Comparison of ENCODE assay signal across 1 cellular context in genomic region chr5:6457592-6457991, GRCh38.
A peak's percentile ranks its signal among the peaks of the same experiment; 100 is the strongest.
TF ChIP-seq lines count a peak whose summit lies in the region.

No MANE protein-coding gene starts in this region.

TF ChIP-seq in K562, 482 proteins besides CTCF, POLR2A, EP300 and RAD21:
- TF ChIP-seq THRAP3 (IDR thresholded peaks at IDR 0.05; ENCODE audit: borderline replicate concordance) (no peak), RBM25 (IDR thresholded peaks at IDR 0.05; ENCODE audit: low read depth, low read length, severe bottlenecking) (peak; percentile 53)
TF ChIP-seq in K562: peak in this region for 1.
